Comparison of ENCODE assay signal across 8 cellular contexts in genomic region chr1:222813866-222814535, GRCh38. TPM values are rescaled to one million over a fixed set of nuclear protein-coding genes. Genes with fewer than 3 reads are reported as not detected.
DNase-seq lines count a peak whose midpoint lies in the region; ATAC-seq, FAIRE-seq and TF ChIP-seq lines count a peak whose summit lies in the region.

No MANE protein-coding gene starts in this region.

- H3K4me3 ChIP-seq in A673 (ENCODE audit: low read depth, low read length, poor library complexity, severe bottlenecking), result peak overlapping the region; percentile 93
- peak overlapping the region; percentile 67; the same call in 1 of the 2 replicates for H3K4me3 ChIP-seq in K562

- POLR2A ChIA-PET in A673 (lab: Charles Lee; ENCODE audit: low non-redundant PET) (no interaction called here), K562 (lab: Yijun Ruan, JAX) (interaction anchor here (1.0 kb wide), 1 partner anchor 10 kb away, joined by 6 read pairs; no protein-coding TSS in a partner anchor)

- CTCF ChIA-PET in A673 (lab: Charles Lee), result no interaction called here
- CTCF ChIA-PET in K562 (lab: Yijun Ruan, JAX; ENCODE audit: low intra/inter-chr PET ratio), result no interaction called here

- peak overlapping the region; percentile 70 for H3K27ac Mint-ChIP-seq in mesothelial cell of epicardium

- TF ChIP-seq RAD21 in K562 (CRISPR knock-in tag; conservative IDR thresholded peaks at IDR 0.05 in 1 of 2, IDR thresholded peaks at IDR 0.05 in 1 of 2), result no peak

- no peaks in the 10 kb centered on the region for H3K36me3 Mint-ChIP-seq in mesothelial cell of epicardium

- H3K9me3 Mint-ChIP-seq in mesothelial cell of epicardium, result no peaks in the 10 kb centered on the region

- no peaks in the 10 kb centered on the region for H3K36me3 ChIP-seq in A673 (ENCODE audit: insufficient read depth, low read length, poor library complexity, severe bottlenecking)
- no peaks in the 10 kb centered on the region for H3K36me3 ChIP-seq in K562 (ENCODE audit: control insufficient read depth, insufficient read depth, low read length)

- no peaks in the 10 kb centered on the region for H3K79me2 ChIP-seq in K562 (ENCODE audit: control insufficient read depth, insufficient read depth, low read length)

- intact Hi-C loops in A673 (cut with micrococcal nuclease; ENCODE audit: unreplicated experiment), result no loop called here
- intact Hi-C loops in K562 (cut with micrococcal nuclease), result no loop called here

- H3K27me3 ChIP-seq in A673 (replicated peaks; ENCODE audit: insufficient read depth, low read depth, low read length, poor library complexity) (no peaks in the 10 kb centered on the region), K562 (ENCODE audit: control insufficient read depth in 2 of 2, insufficient read depth in 2 of 2, low read length in 2 of 2) (peaks cover 0 to 4% of the 10 kb centered on the region in 2 experiments; a peak in 1 of 5 replicates)

- peaks cover 39% of the 10 kb centered on the region for H3K4me1 Mint-ChIP-seq in mesothelial cell of epicardium

- peak overlapping the region; percentile 77; the same call in 1 of the 2 replicates for H3K4me2 ChIP-seq in K562 (ENCODE audit: insufficient read depth, low read length)

- in situ Hi-C loops in K562 (cut with MboI), result no loop called here
- in situ Hi-C loops in KBM-7 (cut with MboI; ENCODE audit: low pct_unique_long_range_greater_than_20kb, low sequenced_read_pairs), result no loop called here

- no peak for TF ChIP-seq POLR2A in K562 (conservative IDR thresholded peaks at IDR 0.05)

- no TSS peak for BruUV-seq in A673 (replicated peaks; lab: Mats Ljungman, UMichigan)
- BruUV-seq in K562 (replicated peaks; lab: Mats Ljungman, UMichigan), result no TSS peak

- no peaks in the 10 kb centered on the region for H4K20me1 ChIP-seq in K562 (replicated peaks; ENCODE audit: control insufficient read depth, insufficient read depth, low read length)

- TF ChIP-seq CTCF in A673 (conservative IDR thresholded peaks at IDR 0.05; ENCODE audit: low read depth, low read length) (no peak), K562 (IDR thresholded peaks at IDR 0.05 in 2 of 3, conservative IDR thresholded peaks at IDR 0.05 in 1 of 3; ENCODE audit: insufficient read depth in 2 of 3, low read depth in 1 of 3, low read length in 3 of 3) (no peak), mesothelial cell of epicardium (IDR thresholded peaks at IDR 0.05; ENCODE audit: unreplicated experiment) (no peak)

- H3K4me1 ChIP-seq in A673 (ENCODE audit: insufficient read depth, low read length, poor library complexity, severe bottlenecking), result no peaks in the 10 kb centered on the region
- peaks cover 0 to 8% of the 10 kb centered on the region in 2 experiments; a peak in 3 of 5 replicates for H3K4me1 ChIP-seq in K562 (replicated peaks in 1 of 2; ENCODE audit: control insufficient read depth in 2 of 2, insufficient read depth in 2 of 2, low read length in 2 of 2)

- peak overlapping the region; percentile 92 for H3K4me3 Mint-ChIP-seq in mesothelial cell of epicardium

- H3K9me3 ChIP-seq in A673 (ENCODE audit: low read depth, low read length, poor library complexity, severe bottlenecking) (no peaks in the 10 kb centered on the region), K562 (replicated peaks; ENCODE audit: control insufficient read depth, insufficient read depth, low read depth, low read length) (no peaks in the 10 kb centered on the region)

- peak overlapping the region; percentile 94 for H2AFZ ChIP-seq in K562 (ENCODE audit: low read depth, low read length)

- ATAC-seq in HG03280 (IDR thresholded peaks at IDR 0.05; ENCODE audit: unreplicated experiment) (peak; percentile 6), K562 (no peak), GM21360 (IDR thresholded peaks at IDR 0.05; ENCODE audit: unreplicated experiment) (no peak)

- H3K27ac ChIP-seq in A673 (ENCODE audit: low read depth, low read length, poor library complexity, severe bottlenecking), result no peak overlapping the region
- H3K27ac ChIP-seq in K562 (ENCODE audit: extremely low read depth, low read depth, low read length), result no peak overlapping the region

- WGBS in K562 (ENCODE audit: insufficient coverage, low coverage, missing lambda C conversion rate), result 39% methylated on average over 14 of the region's 14 CpGs

- DNase-seq in A673 (ENCODE audit: low spot score) (no peak), K562 (ENCODE audit: extremely low read depth in 1 of 4, low spot score in 3 of 4) (no peak), mesothelial cell of epicardium (ENCODE audit: low spot score in 2 of 2, unreplicated experiment in 2 of 2) (no peak), KBM-7 (no peak), SW480 (ENCODE audit: low spot score) (no peak), NCI-H2081 (lab: John Stamatoyannopoulos, UW) (no peak)

- no peak for FAIRE-seq in K562 (lab: Jason Lieb, UNC)

- H3K27me3 Mint-ChIP-seq in mesothelial cell of epicardium (ENCODE audit: low read depth), result no peaks in the 10 kb centered on the region

- H3K9ac ChIP-seq in K562 (ENCODE audit: insufficient read depth in 1 of 2, low read depth in 2 of 2, low read length in 2 of 2), result no peak overlapping the region

- no peaks in the 10 kb centered on the region for H3K9me1 ChIP-seq in K562 (ENCODE audit: control insufficient read depth, insufficient read depth, low read length)

- TF ChIP-seq EP300 in K562 (IDR thresholded peaks at IDR 0.05; ENCODE audit: low read length), result no peak

TF ChIP-seq in K562, 482 proteins besides CTCF, POLR2A, EP300 and RAD21:
- TF ChIP-seq JUND (IDR thresholded peaks at IDR 0.05; ENCODE audit: borderline replicate concordance, low read depth, low read length), result no peak
- 0 out of 3 replicates have a peak, but pooled peaks have one; percentile 5 for TF ChIP-seq JUND (tag; IDR thresholded peaks at IDR 0.05; ENCODE audit: borderline replicate concordance, low read depth, low read length)
- no peak for TF ChIP-seq ZNF280B (CRISPR knock-in tag; IDR thresholded peaks at IDR 0.05)

RNA-seq across cellular contexts. Expression of gene DISP1, which starts 0.8 kb away (rescaled TPM):
- total RNA-seq in A673 (2021) (1.4 TPM in 2 replicates), K562 (2014; rRNA removed) (not detected in 2 replicates), K562 (2014; rRNA removed; fragmentation: Illumina TruSeq; extraction: Trizol) (0.04 TPM in 1 of 2 replicates, not detected in the other), K562 (2015; rRNA removed; fragmentation: Illumina TruSeq; extraction: Trizol) (0.11 TPM in 2 replicates), K562 (2021) (0.02 and 0.09 TPM in 2 replicates), mesothelial cell of epicardium (84.5 to 91.7 TPM (median 89.8 TPM) in 3 replicates)
- 0.65 TPM in 1 of 2 replicates, not detected in the other for total RNA-seq in K562 (2011; cell fraction: chromatin; rRNA removed; ENCODE audit: low replicate concordance)
- not detected in 2 replicates for total RNA-seq in K562 (2011; cell fraction: nucleolus; rRNA removed)
- 0.29 and 0.76 TPM in 2 replicates for total RNA-seq in K562 (2011; cell fraction: nucleoplasm; rRNA removed)
- polyA plus RNA-seq in K562 (2011; rRNA removed) (0.03 TPM in 1 of 2 replicates, not detected in the other), K562 (2014; fragmentation: Illumina TruSeq; extraction: Trizol) (0.04 and 0.06 TPM in 2 replicates), K562 (2014; fragmentation: Nextera tagmentation; extraction: Ambion mirVana) (under 1 TPM; 0.15 to 0.35 TPM), K562 (2014; rRNA removed) (0.03 TPM in 1 of 2 replicates, not detected in the other)
- 0.01 and 0.03 TPM in 2 replicates for polyA plus RNA-seq in K562 (2011; cell fraction: cytosol; rRNA removed)
- not detected in 2 replicates for polyA plus RNA-seq in K562 (2011; cell fraction: nucleus; rRNA removed)
- polyA plus RNA-seq in K562 (2012), result 0.03 and 0.18 TPM in 2 replicates
- polyA minus RNA-seq in K562 (2011; rRNA and poly(A)+ RNA removed), result 0.27 and 0.46 TPM in 2 replicates
- polyA minus RNA-seq in K562 (2011; cell fraction: cytosol; rRNA and poly(A)+ RNA removed), result not detected in 2 replicates
- polyA minus RNA-seq in K562 (2011; cell fraction: nucleus; rRNA and poly(A)+ RNA removed), result under 0.01 and 0.11 TPM in 2 replicates

Comparison
In these comparisons a context has a peak if more than half of its experiments do, and no peak if none do; other contexts are left out.
1. RNA of gene DISP1, which starts 0.8 kb away (total RNA-seq): 84.5 to 91.7 TPM in mesothelial cell of epicardium; 1.4 TPM in A673 and 0.02 to 0.76 TPM in K562; every median in the first group is over 10 times any median in the second.